In genomic region chr4:54333657-54334056, GRCh38 we compare ENCODE assay signal across 17 cellular contexts.
A peak's percentile ranks its signal among the peaks of the same experiment; 100 is the strongest.
DNase-seq lines count a peak whose midpoint lies in the region; ATAC-seq, FAIRE-seq and TF ChIP-seq lines count a peak whose summit lies in the region.
"Had no signal": no experiment of that assay in that cellular context is flagged by ENCODE, and none has a peak within 500 bp of the region (broad histone marks: within the 10 kb centered on the region; RNA-seq: fewer than 3 reads in every experiment).

No MANE protein-coding gene starts in this region.

- 88 to 92% (median 91%) methylated on average over 2 of the region's 2 CpGs for WGBS in small intestine, 3 donors

- ATAC-seq in stimulated activated effector memory CD8-positive, alpha-beta T cell treated with anti-CD3 and anti-CD28 coated beads, Interleukin-12 subunit alpha, Interleukin-12 subunit beta, amount 100 ng/mL, for 72 hours, result no peak

- no peaks in the 10 kb centered on the region for H3K36me3 Mint-ChIP-seq in stimulated activated effector memory CD8-positive, alpha-beta T cell treated with anti-CD3 and anti-CD28 coated beads, Interleukin-12 subunit alpha, Interleukin-12 subunit beta, amount 100 ng/mL, for 72 hours
- H3K36me3 Mint-ChIP-seq: CD4-positive, CD25-positive, alpha-beta regulatory T cell had no signal

- peak overlapping the region in 52 of 59 donors; percentile 8 to 88 (median 68) for H3K27ac ChIP-seq in dorsolateral prefrontal cortex
- H3K27ac ChIP-seq in small intestine (ENCODE audit: low read depth in 1 of 2, low read length in 1 of 2), result no peak overlapping the region
- H3K27ac ChIP-seq: GM23248, SJSA1 had no signal

- no peaks in the 10 kb centered on the region for H3K9me3 ChIP-seq in small intestine (ENCODE audit: control insufficient read depth, low read depth)
- H3K9me3 ChIP-seq: SJSA1 had no signal

- FAIRE-seq in small intestine (lab: Jason Lieb, UNC), result no peak

- no peak for TF ChIP-seq CTCF in dorsolateral prefrontal cortex (IDR thresholded peaks at IDR 0.05 in 54 of 56, conservative IDR thresholded peaks at IDR 0.05 in 2 of 56; ENCODE audit: low read depth in 1 of 56, partially characterized antibody in 56 of 56)

- no peak overlapping the region for H3K4me3 Mint-ChIP-seq in stimulated activated effector memory CD8-positive, alpha-beta T cell treated with anti-CD3 and anti-CD28 coated beads, Interleukin-12 subunit alpha, Interleukin-12 subunit beta, amount 100 ng/mL, for 72 hours
- H3K4me3 Mint-ChIP-seq: CD4-positive, CD25-positive, alpha-beta regulatory T cell had no signal

- no peaks in the 10 kb centered on the region for H3K4me1 ChIP-seq in small intestine (ENCODE audit: control insufficient read depth in 2 of 2, insufficient read depth in 1 of 2, low read depth in 1 of 2, low read length in 1 of 2)
- H3K4me1 ChIP-seq: SJSA1 had no signal

- intact Hi-C loops in dorsolateral prefrontal cortex (cut with DNase I), result loop anchor here in 1 of 2 donors (5.0 kb wide), 1 partner anchor 509 kb away; no protein-coding TSS in a partner anchor

- H3K27me3 ChIP-seq in dorsolateral prefrontal cortex (peaks cover 0 to 8% (median 0%) of the 10 kb centered on the region in 45 donors), small intestine (ENCODE audit: control insufficient read depth in 2 of 2, insufficient read depth in 2 of 2, low read length in 2 of 2) (no peaks in the 10 kb centered on the region)
- H3K27me3 ChIP-seq: SJSA1 had no signal

- peak; percentile 14 for DNase-seq in DMS79 treated with DMSO at 0.1 percent for 48 hours (lab: John Stamatoyannopoulos, UW)
- peak; percentile 5 to 68 (median 56) for DNase-seq in dorsolateral prefrontal cortex
- DNase-seq in medulla oblongata (ENCODE audit: extremely low spot score), result peak; percentile 83
- peak; percentile 80 for DNase-seq in superior temporal gyrus (ENCODE audit: extremely low spot score)
- DNase-seq in small intestine, result no peak
- DNase-seq in GM03348 (ENCODE audit: low spot score), result no peak
- DNase-seq in stimulated activated effector memory CD8-positive, alpha-beta T cell treated with anti-CD3 and anti-CD28 coated beads, Interleukin-12 subunit alpha, Interleukin-12 subunit beta, amount 100 ng/mL, for 72 hours (ENCODE audit: low spot score in 2 of 2), result no peak
- DNase-seq: ACHN; AML-193; CD4-positive, CD25-positive, alpha-beta regulatory T cell; GM23248; HCEC 1CT; KBM-7; MV-4-11; NCI-H1436; NCI-H2029 had no signal

- H3K4me3 ChIP-seq in dorsolateral prefrontal cortex (peak overlapping the region in 2 of 59 donors; percentile 10 to 18), small intestine (ENCODE audit: low read depth in 1 of 2, low read length in 2 of 2) (no peak overlapping the region)
- H3K4me3 ChIP-seq: GM23248, SJSA1 had no signal

- no peaks in the 10 kb centered on the region for H3K36me3 ChIP-seq in small intestine (ENCODE audit: control insufficient read depth in 2 of 2, insufficient read depth in 2 of 2, low read length in 2 of 2)
- H3K36me3 ChIP-seq: SJSA1 had no signal

- no peaks in the 10 kb centered on the region for H3K9me3 Mint-ChIP-seq in stimulated activated effector memory CD8-positive, alpha-beta T cell treated with anti-CD3 and anti-CD28 coated beads, Interleukin-12 subunit alpha, Interleukin-12 subunit beta, amount 100 ng/mL, for 72 hours

- no peaks in the 10 kb centered on the region for H3K4me1 Mint-ChIP-seq in stimulated activated effector memory CD8-positive, alpha-beta T cell treated with anti-CD3 and anti-CD28 coated beads, Interleukin-12 subunit alpha, Interleukin-12 subunit beta, amount 100 ng/mL, for 72 hours
- H3K4me1 Mint-ChIP-seq: CD4-positive, CD25-positive, alpha-beta regulatory T cell had no signal

- H3K27ac Mint-ChIP-seq in stimulated activated effector memory CD8-positive, alpha-beta T cell treated with anti-CD3 and anti-CD28 coated beads, Interleukin-12 subunit alpha, Interleukin-12 subunit beta, amount 100 ng/mL, for 72 hours, result no peak overlapping the region
- H3K27ac Mint-ChIP-seq: CD4-positive, CD25-positive, alpha-beta regulatory T cell had no signal

Comparison
In these comparisons a context has a peak if more than half of its experiments do, and no peak if none do; other contexts are left out.
1. DNase-seq: peak in DMS79 treated with DMSO at 0.1 percent for 48 hours (single experiment), dorsolateral prefrontal cortex (10 of 10), medulla oblongata (single experiment) and superior temporal gyrus (single experiment); none in small intestine (single experiment), GM03348 (single experiment) and stimulated activated effector memory CD8-positive, alpha-beta T cell treated with anti-CD3 and anti-CD28 coated beads, Interleukin-12 subunit alpha, Interleukin-12 subunit beta, amount 100 ng/mL, for 72 hours (0 of 2).
2. H3K27ac ChIP-seq: peak in dorsolateral prefrontal cortex (52 of 59); none in small intestine (0 of 2).